Comparison of ENCODE assay signal across 10 cellular contexts in the genomic region with DNA sequence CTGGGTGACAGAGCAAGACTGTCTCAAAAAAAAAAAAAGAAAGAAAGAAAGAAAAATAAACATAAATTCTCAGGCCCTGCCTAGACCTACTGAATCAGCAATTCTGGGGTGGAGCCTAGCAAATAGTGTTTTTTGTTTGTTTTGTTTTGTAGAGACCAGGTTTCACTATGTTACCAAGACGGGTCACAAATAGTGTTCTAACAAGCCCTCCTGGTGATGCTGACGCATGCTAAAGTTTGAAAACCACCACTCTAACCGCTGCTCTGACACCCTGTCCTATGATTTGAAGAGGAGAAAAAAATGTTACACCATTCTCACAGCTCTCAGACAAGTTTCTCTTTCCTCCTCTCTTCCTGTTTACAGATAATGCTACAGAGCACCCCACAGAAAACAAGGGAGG. TPM values are rescaled to one million over a fixed set of nuclear protein-coding genes. Genes with fewer than 3 reads are reported as not detected.
DNase-seq lines count a peak whose midpoint lies in the region; ATAC-seq lines count a peak whose summit lies in the region.
"Had no signal": no experiment of that assay in that cellular context is flagged by ENCODE, and none has a peak within 500 bp of the region (broad histone marks: within the 10 kb centered on the region; RNA-seq: fewer than 3 reads in every experiment).

No MANE protein-coding gene starts in this region.

- H2AFZ ChIP-seq in mesenchymal stem cell (ENCODE audit: low read depth, low read length) = no peak overlapping the region

- H3K36me3 ChIP-seq in BLaER1 treated with 17β-estradiol and CSF1 and Interleukin-3, amounts not matched to agents 10 nM and 100 nM = peaks cover 40 to 51% (median 45%) of the 10 kb centered on the region in 11 experiments
- peaks cover 29% of the 10 kb centered on the region for H3K36me3 ChIP-seq in HUES64 (ENCODE audit: insufficient read depth, low read length)
- peaks cover 22 to 39% of the 10 kb centered on the region in 2 experiments for H3K36me3 ChIP-seq in mesenchymal stem cell (ENCODE audit: control insufficient read depth in 1 of 2, insufficient read depth in 2 of 2, low read depth in 1 of 2, low read length in 2 of 2)

- H3K27ac Mint-ChIP-seq in activated T-helper 1 cell treated with anti-CD3 and anti-CD28 coated beads, Interleukin-12 subunit alpha, Interleukin-12 subunit beta, Interleukin-2, Interleukin-4 antibody, amounts not matched to agents 30 ng/mL and 10 ng/mL and 1 ng/mL, durations not matched to agents 14 hours and 24 hours and 36 hours = peak overlapping the region; percentile 81

- intact Hi-C loops in activated T-helper 1 cell treated with anti-CD3 and anti-CD28 coated beads, Interleukin-12 subunit alpha, Interleukin-12 subunit beta, Interleukin-2, Interleukin-4 antibody, amounts not matched to agents 30 ng/mL and 10 ng/mL and 1 ng/mL, durations not matched to agents 14 hours and 24 hours and 36 hours (cut with micrococcal nuclease) = loop anchor here (2.0 kb wide), 1 partner anchor 141 kb away; a partner anchor contains a TSS

- no peak overlapping the region for H3K23ac ChIP-seq in mesenchymal stem cell (ENCODE audit: low read length in 2 of 2)

- H2BK5ac ChIP-seq in mesenchymal stem cell (ENCODE audit: low read depth, low read length, poor library complexity, severe bottlenecking) = no peak overlapping the region

- H3K4me1 Mint-ChIP-seq in activated T-helper 1 cell treated with anti-CD3 and anti-CD28 coated beads, Interleukin-12 subunit alpha, Interleukin-12 subunit beta, Interleukin-2, Interleukin-4 antibody, amounts not matched to agents 30 ng/mL and 10 ng/mL and 1 ng/mL, durations not matched to agents 14 hours and 24 hours and 36 hours (ENCODE audit: low read depth) = peaks cover 40% of the 10 kb centered on the region

- peaks cover 39 to 48% (median 44%) of the 10 kb centered on the region in 10 experiments for H3K4me1 ChIP-seq in BLaER1 treated with 17β-estradiol and CSF1 and Interleukin-3, amounts not matched to agents 10 nM and 100 nM
- H3K4me1 ChIP-seq in HUES64 (ENCODE audit: insufficient read depth, low read length) (no peaks in the 10 kb centered on the region), mesenchymal stem cell (ENCODE audit: control insufficient read depth, insufficient read depth, low read depth, low read length) (peaks cover 8% of the 10 kb centered on the region)

- no peaks in the 10 kb centered on the region for H3K9me3 ChIP-seq in BLaER1 treated with 17β-estradiol and CSF1 and Interleukin-3, amounts not matched to agents 10 nM and 100 nM (replicated peaks in 1 of 11)
- no peaks in the 10 kb centered on the region for H3K9me3 ChIP-seq in HUES64 (ENCODE audit: insufficient read depth, low read depth, low read length)
- H3K9me3 ChIP-seq in mesenchymal stem cell (ENCODE audit: control insufficient read depth, low read length) = no peaks in the 10 kb centered on the region

- H3K27me3 Mint-ChIP-seq in activated T-helper 1 cell treated with anti-CD3 and anti-CD28 coated beads, Interleukin-12 subunit alpha, Interleukin-12 subunit beta, Interleukin-2, Interleukin-4 antibody, amounts not matched to agents 30 ng/mL and 10 ng/mL and 1 ng/mL, durations not matched to agents 14 hours and 24 hours and 36 hours (ENCODE audit: insufficient read depth) = peaks cover 1% of the 10 kb centered on the region

- H2BK120ac ChIP-seq in mesenchymal stem cell (ENCODE audit: low read depth, low read length) = no peak overlapping the region

- 97% methylated on average over 3 of the region's 3 CpGs for WGBS in HUES64
- 91% methylated on average over 3 of the region's 3 CpGs for WGBS in mesenchymal stem cell

- no peak for ATAC-seq in HG03432 (IDR thresholded peaks at IDR 0.05; ENCODE audit: unreplicated experiment)

- H3K4me3 Mint-ChIP-seq in activated T-helper 1 cell treated with anti-CD3 and anti-CD28 coated beads, Interleukin-12 subunit alpha, Interleukin-12 subunit beta, Interleukin-2, Interleukin-4 antibody, amounts not matched to agents 30 ng/mL and 10 ng/mL and 1 ng/mL, durations not matched to agents 14 hours and 24 hours and 36 hours = peak overlapping the region; percentile 90

- no peak overlapping the region for H3K18ac ChIP-seq in mesenchymal stem cell (ENCODE audit: low read depth in 1 of 2, low read length in 2 of 2)

- peak overlapping the region in 1 of 11 experiments; percentile 88; a peak in 2 of 22 replicates for H3K27ac ChIP-seq in BLaER1 treated with 17β-estradiol and CSF1 and Interleukin-3, amounts not matched to agents 10 nM and 100 nM
- H3K27ac ChIP-seq in HUES64 (ENCODE audit: low read depth, low read length) = no peak overlapping the region
- no peak overlapping the region for H3K27ac ChIP-seq in mesenchymal stem cell (ENCODE audit: low read length, poor library complexity, severe bottlenecking)

- DNase-seq in activated T-helper 1 cell treated with anti-CD3 and anti-CD28 coated beads, Interleukin-12 subunit alpha, Interleukin-12 subunit beta, Interleukin-2, Interleukin-4 antibody, amounts not matched to agents 30 ng/mL and 10 ng/mL and 1 ng/mL, durations not matched to agents 14 hours and 24 hours and 36 hours (ENCODE audit: low spot score) = peak; percentile 34
- DNase-seq in mesenchymal stem cell (peak; percentile 11), SKM-1 (lab: John Stamatoyannopoulos, UW; ENCODE audit: unreplicated experiment) (no peak), NCI-H446 (lab: John Stamatoyannopoulos, UW) (no peak), superior temporal gyrus (ENCODE audit: extremely low spot score) (no peak)
- DNase-seq: NCI-H524 had no signal

- no peak overlapping the region for H3K4ac ChIP-seq in mesenchymal stem cell (ENCODE audit: low read depth in 1 of 2, low read length in 2 of 2)

- peak overlapping the region in 10 of 11 experiments; percentile 77 to 91 (median 86); a peak in 11 of 22 replicates for H3K9ac ChIP-seq in BLaER1 treated with 17β-estradiol and CSF1 and Interleukin-3, amounts not matched to agents 10 nM and 100 nM
- H3K9ac ChIP-seq in HUES64 (ENCODE audit: low read depth, low read length) (no peak overlapping the region), mesenchymal stem cell (ENCODE audit: low read length) (peak overlapping the region; percentile 97)

- H3K9me3 Mint-ChIP-seq in activated T-helper 1 cell treated with anti-CD3 and anti-CD28 coated beads, Interleukin-12 subunit alpha, Interleukin-12 subunit beta, Interleukin-2, Interleukin-4 antibody, amounts not matched to agents 30 ng/mL and 10 ng/mL and 1 ng/mL, durations not matched to agents 14 hours and 24 hours and 36 hours = no peaks in the 10 kb centered on the region

- no peak overlapping the region for H2BK15ac ChIP-seq in mesenchymal stem cell (ENCODE audit: low read depth, poor library complexity, severe bottlenecking)

- H3K14ac ChIP-seq in mesenchymal stem cell (ENCODE audit: low read length in 2 of 2) = no peak overlapping the region

- H3K4me3 ChIP-seq in BLaER1 treated with 17β-estradiol and CSF1 and Interleukin-3, amounts not matched to agents 10 nM and 100 nM = peak overlapping the region in 9 of 10 experiments; percentile 69 to 91 (median 85); a peak in 8 of 20 replicates
- H3K4me3 ChIP-seq in HUES64 (ENCODE audit: low read length) (peak overlapping the region; percentile 96; the same call in 1 of the 2 replicates), mesenchymal stem cell (ENCODE audit: insufficient read depth in 1 of 2, low read depth in 1 of 2, low read length in 2 of 2) (no peak overlapping the region)

- peaks cover 17% of the 10 kb centered on the region for H3K79me1 ChIP-seq in mesenchymal stem cell (replicated peaks; ENCODE audit: low read length, poor library complexity, severe bottlenecking)

- peak overlapping the region; percentile 81 to 99 (median 94) for H3K4me2 ChIP-seq in BLaER1 treated with 17β-estradiol and CSF1 and Interleukin-3, amounts not matched to agents 10 nM and 100 nM
- H3K4me2 ChIP-seq in mesenchymal stem cell (ENCODE audit: low read length, poor library complexity, severe bottlenecking) = no peak overlapping the region

- no peak overlapping the region for H2AK5ac ChIP-seq in mesenchymal stem cell (ENCODE audit: low read length, severe bottlenecking)

- H4K91ac ChIP-seq in mesenchymal stem cell (ENCODE audit: low read length) = no peak overlapping the region

- H3K27me3 ChIP-seq in BLaER1 treated with 17β-estradiol and CSF1 and Interleukin-3, amounts not matched to agents 10 nM and 100 nM = no peaks in the 10 kb centered on the region
- no peaks in the 10 kb centered on the region for H3K27me3 ChIP-seq in HUES64 (ENCODE audit: insufficient read depth, low read length)
- no peaks in the 10 kb centered on the region for H3K27me3 ChIP-seq in mesenchymal stem cell (ENCODE audit: control insufficient read depth in 1 of 2, insufficient read depth in 1 of 2, low read length in 2 of 2)

- H4K20me1 ChIP-seq in BLaER1 treated with 17β-estradiol and CSF1 and Interleukin-3, amounts not matched to agents 10 nM and 100 nM = peaks cover 0 to 7% (median 0%) of the 10 kb centered on the region in 11 experiments; a peak in 4 of 22 replicates

- H2BK12ac ChIP-seq in mesenchymal stem cell (ENCODE audit: low read length in 2 of 2) = no peak overlapping the region

- H4K8ac ChIP-seq in mesenchymal stem cell (ENCODE audit: low read length) = no peak overlapping the region

- peaks cover 22% of the 10 kb centered on the region for H3K36me3 Mint-ChIP-seq in activated T-helper 1 cell treated with anti-CD3 and anti-CD28 coated beads, Interleukin-12 subunit alpha, Interleukin-12 subunit beta, Interleukin-2, Interleukin-4 antibody, amounts not matched to agents 30 ng/mL and 10 ng/mL and 1 ng/mL, durations not matched to agents 14 hours and 24 hours and 36 hours (ENCODE audit: low read depth)

RNA-seq across cellular contexts. Expression of a gene that starts 1.5 kb away (rescaled TPM):
- polyA plus RNA-seq in HUES64 (2013, experiment 1 of 2) = 61.3 TPM
- polyA plus RNA-seq in HUES64 (2013, experiment 2 of 2) = 74.4 TPM
- total RNA-seq in activated T-helper 1 cell treated with anti-CD3 and anti-CD28 coated beads, Interleukin-12 subunit alpha, Interleukin-12 subunit beta, Interleukin-2, Interleukin-4 antibody, amounts not matched to agents 30 ng/mL and 10 ng/mL and 1 ng/mL, durations not matched to agents 14 hours and 24 hours and 36 hours = 53.6 and 56.9 TPM in 2 replicates
- 46.1 TPM for polyA plus RNA-seq in mesenchymal stem cell (2013, experiment 1 of 2)
- polyA plus RNA-seq in mesenchymal stem cell (2013, experiment 2 of 2) = 47.7 TPM

RNA-seq across cellular contexts. Expression of a gene that starts 1.6 kb away (rescaled TPM):
- polyA plus RNA-seq in HUES64 (2013, experiment 1 of 2) = 0.50 TPM
- 0.51 TPM for polyA plus RNA-seq in HUES64 (2013, experiment 2 of 2)
- total RNA-seq in activated T-helper 1 cell treated with anti-CD3 and anti-CD28 coated beads, Interleukin-12 subunit alpha, Interleukin-12 subunit beta, Interleukin-2, Interleukin-4 antibody, amounts not matched to agents 30 ng/mL and 10 ng/mL and 1 ng/mL, durations not matched to agents 14 hours and 24 hours and 36 hours = 0.39 and 0.70 TPM in 2 replicates
- polyA plus RNA-seq in mesenchymal stem cell (2013, experiment 1 of 2) = 0.30 TPM
- polyA plus RNA-seq in mesenchymal stem cell (2013, experiment 2 of 2) = 0.36 TPM
- total RNA-seq: pulmonary artery endothelial cell had no signal

RNA-seq across cellular contexts. Expression of a gene that starts 8.3 kb away (rescaled TPM):
- 5.1 TPM for polyA plus RNA-seq in HUES64 (2013, experiment 1 of 2)
- polyA plus RNA-seq in HUES64 (2013, experiment 2 of 2) = 5.9 TPM
- 18.6 and 21.6 TPM in 2 replicates for total RNA-seq in activated T-helper 1 cell treated with anti-CD3 and anti-CD28 coated beads, Interleukin-12 subunit alpha, Interleukin-12 subunit beta, Interleukin-2, Interleukin-4 antibody, amounts not matched to agents 30 ng/mL and 10 ng/mL and 1 ng/mL, durations not matched to agents 14 hours and 24 hours and 36 hours
- 6.5 TPM for polyA plus RNA-seq in mesenchymal stem cell (2013, experiment 1 of 2)
- polyA plus RNA-seq in mesenchymal stem cell (2013, experiment 2 of 2) = 5.9 TPM

RNA-seq across cellular contexts. Expression of a gene that starts 11.2 kb away (rescaled TPM):
- 24.4 TPM for polyA plus RNA-seq in HUES64 (2013, experiment 1 of 2)
- 30.1 TPM for polyA plus RNA-seq in HUES64 (2013, experiment 2 of 2)
- 24.5 and 26.3 TPM in 2 replicates for total RNA-seq in activated T-helper 1 cell treated with anti-CD3 and anti-CD28 coated beads, Interleukin-12 subunit alpha, Interleukin-12 subunit beta, Interleukin-2, Interleukin-4 antibody, amounts not matched to agents 30 ng/mL and 10 ng/mL and 1 ng/mL, durations not matched to agents 14 hours and 24 hours and 36 hours
- 20.3 TPM for polyA plus RNA-seq in mesenchymal stem cell (2013, experiment 1 of 2)
- polyA plus RNA-seq in mesenchymal stem cell (2013, experiment 2 of 2) = 18.3 TPM

RNA-seq across cellular contexts. Expression of a gene that starts 21.1 kb away (rescaled TPM):
- 1.6 TPM for polyA plus RNA-seq in HUES64 (2013, experiment 1 of 2)
- 2.5 TPM for polyA plus RNA-seq in HUES64 (2013, experiment 2 of 2)
- total RNA-seq in activated T-helper 1 cell treated with anti-CD3 and anti-CD28 coated beads, Interleukin-12 subunit alpha, Interleukin-12 subunit beta, Interleukin-2, Interleukin-4 antibody, amounts not matched to agents 30 ng/mL and 10 ng/mL and 1 ng/mL, durations not matched to agents 14 hours and 24 hours and 36 hours = 0.05 and 0.12 TPM in 2 replicates
- polyA plus RNA-seq in mesenchymal stem cell (2013, experiment 1 of 2) = 0.01 TPM
- polyA plus RNA-seq in mesenchymal stem cell (2013, experiment 2 of 2) = 0.03 TPM

Comparison
In these comparisons a context has a peak if more than half of its experiments do, and no peak if none do; other contexts are left out.
1. H3K4me3 ChIP-seq: peak in BLaER1 treated with 17β-estradiol and CSF1 and Interleukin-3, amounts not matched to agents 10 nM and 100 nM (9 of 10) and HUES64 (single experiment); none in mesenchymal stem cell (0 of 2).
2. DNase-seq: peak in activated T-helper 1 cell treated with anti-CD3 and anti-CD28 coated beads, Interleukin-12 subunit alpha, Interleukin-12 subunit beta, Interleukin-2, Interleukin-4 antibody, amounts not matched to agents 30 ng/mL and 10 ng/mL and 1 ng/mL, durations not matched to agents 14 hours and 24 hours and 36 hours (single experiment) and mesenchymal stem cell (single experiment); none in SKM-1 (single experiment), NCI-H446 (0 of 2) and superior temporal gyrus (single experiment).